ENCODE assay signal across 23 cellular contexts in the genomic region with DNA sequence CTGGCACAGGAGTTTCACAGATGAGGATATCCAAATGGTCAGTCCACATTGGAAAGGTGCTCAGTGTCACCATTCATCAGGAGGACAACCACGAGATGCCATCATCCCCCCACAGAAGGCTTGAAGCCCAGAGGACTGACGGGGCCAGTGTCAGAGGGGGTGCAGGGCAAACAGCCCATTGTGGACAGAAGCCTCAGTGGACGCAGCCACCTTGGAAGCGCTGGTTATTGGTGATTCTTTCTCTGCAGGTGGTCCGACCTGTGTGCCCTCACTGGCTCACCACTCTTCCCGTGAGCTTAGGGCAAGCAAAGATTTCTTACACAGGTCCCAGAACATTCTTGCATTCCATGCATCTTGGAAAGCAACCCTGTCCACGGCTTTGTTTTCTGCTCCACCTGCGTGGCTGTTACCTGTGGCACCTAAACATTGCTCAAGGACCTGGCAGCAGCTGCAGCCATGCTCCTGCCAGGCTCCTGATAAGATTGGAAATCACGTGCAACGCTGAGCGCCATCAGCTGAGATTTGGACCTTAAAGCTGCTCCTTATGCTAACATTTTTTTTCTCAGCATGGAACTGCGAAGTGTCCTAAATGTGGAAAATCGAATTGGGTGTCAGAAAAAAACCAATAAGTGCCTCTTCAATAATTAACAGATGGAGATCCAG.
DNase-seq lines count a peak whose midpoint lies in the region; ATAC-seq, FAIRE-seq and TF ChIP-seq lines count a peak whose summit lies in the region.
"Had no signal": no experiment of that assay in that cellular context is flagged by ENCODE, and none has a peak within 500 bp of the region (broad histone marks: within the 10 kb centered on the region; RNA-seq: fewer than 3 reads in every experiment).

No MANE protein-coding gene starts in this region.

- H2AK5ac ChIP-seq in H1 (ENCODE audit: low read depth, low read length) (no peak overlapping the region), neuronal stem cell (ENCODE audit: low read depth, low read length) (peak overlapping the region; percentile 21)

- H3K4ac ChIP-seq in H1 (replicated peaks; ENCODE audit: insufficient read length, low read depth, low read length) (peak overlapping the region; percentile 66), neuronal stem cell (ENCODE audit: low read length) (no peak overlapping the region)

- FAIRE-seq in H1 (lab: Jason Lieb, UNC), result no peak
- FAIRE-seq: GM12891, kidney had no signal

- H3K9me3 ChIP-seq in right cardiac atrium (ENCODE audit: control insufficient read depth, low read length) (peaks cover 3% of the 10 kb centered on the region), H1 (ENCODE audit: insufficient read depth in 2 of 2, low read depth in 1 of 2, low read length in 1 of 2) (peaks cover 8 to 13% of the 10 kb centered on the region in 2 experiments; a peak in 3 of 4 replicates), neuronal stem cell (replicated peaks in 1 of 2; ENCODE audit: control insufficient read depth in 2 of 2, insufficient read depth in 1 of 2, low read depth in 1 of 2, low read length in 2 of 2) (peaks cover 5 to 10% of the 10 kb centered on the region in 2 donors), upper lobe of right lung (peaks cover 9% of the 10 kb centered on the region)
- H3K9me3 ChIP-seq: Caco-2 had no signal

- TF ChIP-seq CTCF in H1 (IDR thresholded peaks at IDR 0.05; ENCODE audit: control extremely low read depth in 1 of 3, insufficient read depth in 1 of 3, low read depth in 1 of 3, low read length in 3 of 3), result no peak
- TF ChIP-seq CTCF in upper lobe of right lung (IDR thresholded peaks at IDR 0.05), result no peak

- TF ChIP-seq RAD21 in H1 (IDR thresholded peaks at IDR 0.05 in 1 of 2, conservative IDR thresholded peaks at IDR 0.05 in 1 of 2; ENCODE audit: low read depth in 2 of 2, low read length in 2 of 2), result no peak

- no peak for TF ChIP-seq EP300 in H1 (IDR thresholded peaks at IDR 0.05; ENCODE audit: borderline replicate concordance in 1 of 2, low read depth in 2 of 2, low read length in 2 of 2)

- no peaks in the 10 kb centered on the region for H4K20me1 ChIP-seq in H1 (replicated peaks in 1 of 2; ENCODE audit: control insufficient read depth in 1 of 2, insufficient read depth in 2 of 2, low read length in 2 of 2)

- TF ChIP-seq POLR2A in H1 (IDR thresholded peaks at IDR 0.05; ENCODE audit: control extremely low read depth in 1 of 2, low read depth in 2 of 2, low read length in 2 of 2), result no peak

- H2BK12ac ChIP-seq in H1 (ENCODE audit: low read depth, low read length), result no peak overlapping the region
- no peak overlapping the region for H2BK12ac ChIP-seq in neuronal stem cell (ENCODE audit: low read length)

- H4K91ac ChIP-seq in H1 (replicated peaks; ENCODE audit: insufficient read length, low read length) (no peak overlapping the region), neuronal stem cell (ENCODE audit: low read depth, low read length, poor library complexity) (no peak overlapping the region)

- H3K23ac ChIP-seq in H1 (ENCODE audit: insufficient read length), result no peak overlapping the region
- no peak overlapping the region for H3K23ac ChIP-seq in neuronal stem cell (ENCODE audit: low read depth, low read length, poor library complexity)

- WGBS in right cardiac atrium, result 89% methylated on average over 13 of the region's 13 CpGs
- 96% methylated on average over 13 of the region's 13 CpGs; no CpG with 5 or more reads in 1 of the 2 experiments for WGBS in H1 (ENCODE audit: extremely low coverage in 1 of 2, insufficient coverage in 1 of 2, insufficient read length in 1 of 2, insufficient replicate concordance in 2 of 2, low coverage in 1 of 2, low lambda C conversion rate in 2 of 2, missing lambda C conversion rate in 1 of 2), 2 experiments
- no CpG with 5 or more reads among the region's 13 CpGs for WGBS in neuronal stem cell (ENCODE audit: extremely low coverage in 2 of 2, insufficient read length in 2 of 2, insufficient replicate concordance in 1 of 2), 2 donors

- H2BK5ac ChIP-seq in H1 (ENCODE audit: low read depth, low read length) (no peak overlapping the region), neuronal stem cell (ENCODE audit: low read length) (no peak overlapping the region)

- H3K4me2 ChIP-seq in H1 (ENCODE audit: insufficient read depth in 1 of 2, low read depth in 2 of 2, low read length in 2 of 2), result no peak overlapping the region
- no peak overlapping the region for H3K4me2 ChIP-seq in neuronal stem cell (ENCODE audit: insufficient read depth, low read length, poor library complexity, severe bottlenecking)

- H3K18ac ChIP-seq in H1 (ENCODE audit: extremely low read depth, low read length), result no peak overlapping the region
- H3K18ac ChIP-seq in neuronal stem cell (ENCODE audit: low read length), result no peak overlapping the region

- H3K14ac ChIP-seq in H1 (ENCODE audit: insufficient read length) (no peak overlapping the region), neuronal stem cell (ENCODE audit: low read length) (no peak overlapping the region)

- no peaks in the 10 kb centered on the region for H3K79me1 ChIP-seq in H1 (ENCODE audit: low read depth, low read length)
- H3K79me1 ChIP-seq in neuronal stem cell (ENCODE audit: low read depth, low read length), result no peaks in the 10 kb centered on the region

- H4K8ac ChIP-seq in H1 (ENCODE audit: extremely low read depth, insufficient read depth, low read length) (no peak overlapping the region; the same call in 1 of the 2 replicates), neuronal stem cell (ENCODE audit: low read depth, low read length) (no peak overlapping the region)

- peak overlapping the region; percentile 39 for H2BK120ac ChIP-seq in H1 (replicated peaks; ENCODE audit: low read depth, low read length)
- no peak overlapping the region for H2BK120ac ChIP-seq in neuronal stem cell (ENCODE audit: low read depth, low read length)

- H3K4me3 ChIP-seq in right cardiac atrium (ENCODE audit: low read length), result no peak overlapping the region
- H3K4me3 ChIP-seq in H1 (ENCODE audit: extremely low read depth in 1 of 4, insufficient read depth in 2 of 4, low read depth in 3 of 4, low read length in 4 of 4), result no peak overlapping the region
- H3K4me3 ChIP-seq in neuronal stem cell (ENCODE audit: low read length in 2 of 2), result no peak overlapping the region
- H3K4me3 ChIP-seq in upper lobe of right lung, result no peak overlapping the region

- H3K9ac ChIP-seq in H1 (replicated peaks in 1 of 4; ENCODE audit: extremely low read depth in 1 of 4, low read depth in 3 of 4, low read length in 3 of 4) (no peak overlapping the region), neuronal stem cell (ENCODE audit: low read depth, low read length, poor library complexity) (no peak overlapping the region)

- POLR2A ChIA-PET in H1 (lab: Charles Lee; ENCODE audit: partially characterized antibody), result no interaction called here

- no peak overlapping the region for H4K5ac ChIP-seq in H1 (ENCODE audit: insufficient read length, low read depth, low read length)

- H3K27ac ChIP-seq in right cardiac atrium (ENCODE audit: low read length) (no peak overlapping the region), H1 (ENCODE audit: low read depth, low read length) (no peak overlapping the region), neuronal stem cell (replicated peaks; ENCODE audit: low read length) (no peak overlapping the region), upper lobe of right lung (no peak overlapping the region)

- H2BK20ac ChIP-seq in H1 (ENCODE audit: low read length), result no peak overlapping the region

- H3K27me3 ChIP-seq in right cardiac atrium (ENCODE audit: control insufficient read depth, insufficient read depth) (no peaks in the 10 kb centered on the region), H1 (replicated peaks in 1 of 4; ENCODE audit: control insufficient read depth in 3 of 4, extremely low read depth in 1 of 4, insufficient read depth in 3 of 4, low read length in 3 of 4) (no peaks in the 10 kb centered on the region; a peak in 1 of 7 replicates), neuronal stem cell (ENCODE audit: control insufficient read depth in 3 of 3, insufficient read depth in 3 of 3, low read depth in 1 of 3, low read length in 3 of 3) (no peaks in the 10 kb centered on the region), upper lobe of right lung (peaks cover 10% of the 10 kb centered on the region)
- H3K27me3 ChIP-seq: gastrocnemius medialis had no signal

- peak in 2 of 3 donors; percentile 5 to 32 for DNase-seq in right cardiac atrium
- DNase-seq in Right ventricle myocardium inferior (ENCODE audit: missing footprints), result no peak
- no peak for DNase-seq in H1 (ENCODE audit: low read depth in 1 of 2, low spot score in 2 of 2)
- DNase-seq in neuronal stem cell (ENCODE audit: low spot score), result no peak
- peak; percentile 42 for DNase-seq in upper lobe of right lung
- DNase-seq: activated CD4-positive, alpha-beta T cell treated with anti-CD3 and anti-CD28 coated beads, Interleukin-2, amount 10 ng/mL, durations not matched to agents 24 days and 14 days; activated CD8-positive, alpha-beta memory T cell treated with anti-CD3 and anti-CD28 coated beads, Interleukin-2, amount 10 ng/mL, durations not matched to agents 7 days and 5 days; Caco-2; DND-41; effector CD8-positive, alpha-beta T cell; Karpas-422; naive B cell; NCI-H187 treated with DMSO at 0.1 percent for 48 hours; NCI-H82; OCI-M1; SIG-M5; stimulated activated CD4-positive, alpha-beta T cell treated with anti-CD3 and anti-CD28 coated beads, Interleukin-4, amount 100 ng/mL, for 4 hours had no signal

- CTCF ChIA-PET in H1 (lab: Charles Lee; ENCODE audit: partially characterized antibody), result interaction anchor here (1.3 to 1.9 kb wide), 2 partner anchors 9 to 188 kb away, joined by 4 to 7 read pairs; no protein-coding TSS in a partner anchor

- no peak overlapping the region for H3K56ac ChIP-seq in H1 (replicated peaks; ENCODE audit: insufficient read length, low read depth, low read length)

- H3K36me3 ChIP-seq in H1 (ENCODE audit: control insufficient read depth in 2 of 4, insufficient read depth in 4 of 4, low read length in 3 of 4) (no peaks in the 10 kb centered on the region), neuronal stem cell (replicated peaks in 1 of 2; ENCODE audit: control insufficient read depth in 2 of 2, insufficient read depth in 2 of 2, low read length in 2 of 2) (no peaks in the 10 kb centered on the region), upper lobe of right lung (no peaks in the 10 kb centered on the region)
- H3K36me3 ChIP-seq: gastrocnemius medialis had no signal

- H3K23me2 ChIP-seq in H1 (ENCODE audit: low read depth, low read length), result no peaks in the 10 kb centered on the region

- H3K4me1 ChIP-seq in right cardiac atrium (ENCODE audit: control insufficient read depth, insufficient read depth, low read length), result no peaks in the 10 kb centered on the region
- H3K4me1 ChIP-seq in H1 (replicated peaks in 1 of 4; ENCODE audit: control insufficient read depth in 3 of 4, insufficient read depth in 4 of 4, low read length in 3 of 4), result peaks cover 0 to 10% (median 6%) of the 10 kb centered on the region in 4 experiments; a peak in 4 of 7 replicates
- peaks cover 10 to 24% of the 10 kb centered on the region in 2 donors for H3K4me1 ChIP-seq in neuronal stem cell (ENCODE audit: control insufficient read depth in 2 of 2, insufficient read depth in 1 of 2, low read depth in 1 of 2, low read length in 2 of 2)
- H3K4me1 ChIP-seq in upper lobe of right lung, result no peaks in the 10 kb centered on the region
- H3K4me1 ChIP-seq: Caco-2 had no signal

- ATAC-seq in right cardiac atrium (no peak), Right ventricle myocardium inferior (no peak), upper lobe of right lung (no peak), HG03097 (IDR thresholded peaks at IDR 0.05; ENCODE audit: low FRiP score, unreplicated experiment) (no peak), GM21737 (IDR thresholded peaks at IDR 0.05; ENCODE audit: unreplicated experiment) (no peak), HG02588 (IDR thresholded peaks at IDR 0.05; ENCODE audit: unreplicated experiment) (no peak)
- ATAC-seq: activated CD8-positive, alpha-beta memory T cell treated with anti-CD3 and anti-CD28 coated beads, Interleukin-2, amount 10 ng/mL, durations not matched to agents 7 days and 5 days had no signal

- no peak overlapping the region for H2AFZ ChIP-seq in H1 (ENCODE audit: low read length)
- no peak overlapping the region for H2AFZ ChIP-seq in neuronal stem cell (ENCODE audit: low read length)

- H3K79me2 ChIP-seq in H1 (ENCODE audit: control insufficient read depth in 1 of 2, insufficient read depth in 2 of 2, low read length in 2 of 2), result no peaks in the 10 kb centered on the region

- intact Hi-C loops in right cardiac atrium (cut with DNase I) (no loop called here), Right ventricle myocardium inferior (cut with DNase I) (no loop called here), upper lobe of right lung (cut with DNase I) (no loop called here)

- H2BK15ac ChIP-seq in H1 (ENCODE audit: low read length) (0 out of 2 replicates have a peak overlapping the region, but pooled peaks have one; percentile 61), neuronal stem cell (ENCODE audit: low read length) (no peak overlapping the region)

Comparison
In these comparisons a context has a peak if more than half of its experiments do, and no peak if none do; other contexts are left out.
1. DNase-seq: peak in right cardiac atrium (2 of 3) and upper lobe of right lung (single experiment); none in Right ventricle myocardium inferior (single experiment), H1 (0 of 2) and neuronal stem cell (single experiment).